Comparison of ENCODE assay signal across 1 cellular context in the genomic region with DNA sequence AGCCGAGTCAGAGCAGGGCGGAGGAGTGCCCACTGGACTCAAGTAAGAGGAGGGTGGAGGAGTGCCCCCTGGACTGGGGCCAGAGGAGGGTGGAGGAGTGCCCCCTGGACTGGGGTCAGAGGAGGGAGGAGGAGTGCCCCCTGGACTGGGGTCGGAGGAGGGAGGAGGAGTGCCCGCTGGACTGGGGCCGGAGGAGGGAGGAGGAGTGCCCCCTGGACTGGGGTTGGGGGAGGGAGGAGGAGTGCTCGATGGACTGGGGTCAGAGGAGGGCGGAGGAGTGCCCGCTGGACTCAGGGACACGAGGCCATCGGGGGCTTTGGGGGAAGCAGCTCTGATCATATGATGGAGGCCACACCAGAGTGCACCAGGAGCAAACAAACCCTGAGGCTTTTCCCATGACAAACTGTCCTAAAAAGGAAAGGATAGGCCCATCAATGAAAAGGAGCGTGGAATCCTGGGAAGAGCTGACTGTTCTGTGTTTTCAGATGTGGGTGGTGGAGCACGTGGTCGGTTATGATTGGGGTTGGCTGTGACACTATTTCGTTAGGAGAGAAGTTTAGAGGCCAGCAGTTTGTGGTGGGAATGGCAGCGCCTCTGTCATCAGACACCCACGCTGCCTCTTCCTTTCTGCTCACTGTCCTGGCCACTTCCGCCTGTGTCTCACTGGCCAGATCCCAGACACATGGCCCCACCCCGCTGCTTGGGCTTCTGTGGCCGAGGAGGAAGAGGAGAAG.
TF ChIP-seq lines count a peak whose summit lies in the region.

No MANE protein-coding gene starts in this region.

TF ChIP-seq in K562, 482 proteins besides CTCF, POLR2A, EP300 and RAD21 (continues in another document):
- TF ChIP-seq, protein P1, sequence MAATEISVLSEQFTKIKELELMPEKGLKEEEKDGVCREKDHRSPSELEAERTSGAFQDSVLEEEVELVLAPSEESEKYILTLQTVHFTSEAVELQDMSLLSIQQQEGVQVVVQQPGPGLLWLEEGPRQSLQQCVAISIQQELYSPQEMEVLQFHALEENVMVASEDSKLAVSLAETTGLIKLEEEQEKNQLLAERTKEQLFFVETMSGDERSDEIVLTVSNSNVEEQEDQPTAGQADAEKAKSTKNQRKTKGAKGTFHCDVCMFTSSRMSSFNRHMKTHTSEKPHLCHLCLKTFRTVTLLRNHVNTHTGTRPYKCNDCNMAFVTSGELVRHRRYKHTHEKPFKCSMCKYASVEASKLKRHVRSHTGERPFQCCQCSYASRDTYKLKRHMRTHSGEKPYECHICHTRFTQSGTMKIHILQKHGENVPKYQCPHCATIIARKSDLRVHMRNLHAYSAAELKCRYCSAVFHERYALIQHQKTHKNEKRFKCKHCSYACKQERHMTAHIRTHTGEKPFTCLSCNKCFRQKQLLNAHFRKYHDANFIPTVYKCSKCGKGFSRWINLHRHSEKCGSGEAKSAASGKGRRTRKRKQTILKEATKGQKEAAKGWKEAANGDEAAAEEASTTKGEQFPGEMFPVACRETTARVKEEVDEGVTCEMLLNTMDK (IDR thresholded peaks at IDR 0.05; ENCODE audit: borderline replicate concordance, insufficient read depth, low read depth, low read length, poor library complexity, severe bottlenecking) = no peak
- TF ChIP-seq, protein P2, sequence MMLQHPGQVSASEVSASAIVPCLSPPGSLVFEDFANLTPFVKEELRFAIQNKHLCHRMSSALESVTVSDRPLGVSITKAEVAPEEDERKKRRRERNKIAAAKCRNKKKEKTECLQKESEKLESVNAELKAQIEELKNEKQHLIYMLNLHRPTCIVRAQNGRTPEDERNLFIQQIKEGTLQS (IDR thresholded peaks at IDR 0.05) = peak; percentile 32; the same call in 1 of the 2 replicates
- TF ChIP-seq, protein P2 (CRISPR knock-in tag; conservative IDR thresholded peaks at IDR 0.05) = 0 out of 2 replicates have a peak, but pooled peaks have one; percentile 44
- TF ChIP-seq ZFP1 (CRISPR knock-in tag; IDR thresholded peaks at IDR 0.05) = no peak
- no peak for TF ChIP-seq FOXJ3 (CRISPR knock-in tag; IDR thresholded peaks at IDR 0.05)
- TF ChIP-seq BRCA1 (IDR thresholded peaks at IDR 0.05) = no peak
- no peak for TF ChIP-seq BRCA1 (CRISPR knock-in tag; IDR thresholded peaks at IDR 0.05)
- TF ChIP-seq XRCC4 (IDR thresholded peaks at IDR 0.05; ENCODE audit: extremely low read depth, insufficient read depth, insufficient read length) = no peak
- peak in 1 of 3 experiments; percentile 26 for TF ChIP-seq YY1 (IDR thresholded peaks at IDR 0.05; ENCODE audit: borderline replicate concordance in 1 of 3, control insufficient read depth in 1 of 3, extremely low read depth in 1 of 3, insufficient read depth in 3 of 3, insufficient read length in 1 of 3, insufficient replicate concordance in 2 of 3, low read depth in 1 of 3, low read length in 2 of 3)
- TF ChIP-seq JUNB (CRISPR knock-in tag; conservative IDR thresholded peaks at IDR 0.05) = no peak
- no peak for TF ChIP-seq TCF7L2 (IDR thresholded peaks at IDR 0.05; ENCODE audit: low read depth, low read length)
- TF ChIP-seq, protein P3, sequence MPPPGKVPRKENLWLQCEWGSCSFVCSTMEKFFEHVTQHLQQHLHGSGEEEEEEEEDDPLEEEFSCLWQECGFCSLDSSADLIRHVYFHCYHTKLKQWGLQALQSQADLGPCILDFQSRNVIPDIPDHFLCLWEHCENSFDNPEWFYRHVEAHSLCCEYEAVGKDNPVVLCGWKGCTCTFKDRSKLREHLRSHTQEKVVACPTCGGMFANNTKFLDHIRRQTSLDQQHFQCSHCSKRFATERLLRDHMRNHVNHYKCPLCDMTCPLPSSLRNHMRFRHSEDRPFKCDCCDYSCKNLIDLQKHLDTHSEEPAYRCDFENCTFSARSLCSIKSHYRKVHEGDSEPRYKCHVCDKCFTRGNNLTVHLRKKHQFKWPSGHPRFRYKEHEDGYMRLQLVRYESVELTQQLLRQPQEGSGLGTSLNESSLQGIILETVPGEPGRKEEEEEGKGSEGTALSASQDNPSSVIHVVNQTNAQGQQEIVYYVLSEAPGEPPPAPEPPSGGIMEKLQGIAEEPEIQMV (tag; conservative IDR thresholded peaks at IDR 0.05; ENCODE audit: low read depth) = no peak; the same call in none of the 2 replicates
- TF ChIP-seq, protein P4, sequence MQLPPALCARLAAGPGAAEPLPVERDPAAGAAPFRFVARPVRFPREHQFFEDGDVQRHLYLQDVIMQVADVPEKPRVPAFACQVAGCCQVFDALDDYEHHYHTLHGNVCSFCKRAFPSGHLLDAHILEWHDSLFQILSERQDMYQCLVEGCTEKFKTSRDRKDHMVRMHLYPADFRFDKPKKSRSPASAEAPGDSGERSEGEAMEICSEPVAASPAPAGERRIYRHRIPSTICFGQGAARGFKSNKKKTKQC (CRISPR knock-in tag; IDR thresholded peaks at IDR 0.05) = 0 out of 2 replicates have a peak, but pooled peaks have one; percentile 36
- no peak for TF ChIP-seq LARP7 (IDR thresholded peaks at IDR 0.05)
- no peak for TF ChIP-seq GABPB2 (CRISPR knock-in tag; conservative IDR thresholded peaks at IDR 0.05)
- no peak for TF ChIP-seq NR2C1 (IDR thresholded peaks at IDR 0.05)
- peak; percentile 62; the same call in 1 of the 2 replicates for TF ChIP-seq NR2C1 (tag; IDR thresholded peaks at IDR 0.05)
- TF ChIP-seq, protein P5, sequence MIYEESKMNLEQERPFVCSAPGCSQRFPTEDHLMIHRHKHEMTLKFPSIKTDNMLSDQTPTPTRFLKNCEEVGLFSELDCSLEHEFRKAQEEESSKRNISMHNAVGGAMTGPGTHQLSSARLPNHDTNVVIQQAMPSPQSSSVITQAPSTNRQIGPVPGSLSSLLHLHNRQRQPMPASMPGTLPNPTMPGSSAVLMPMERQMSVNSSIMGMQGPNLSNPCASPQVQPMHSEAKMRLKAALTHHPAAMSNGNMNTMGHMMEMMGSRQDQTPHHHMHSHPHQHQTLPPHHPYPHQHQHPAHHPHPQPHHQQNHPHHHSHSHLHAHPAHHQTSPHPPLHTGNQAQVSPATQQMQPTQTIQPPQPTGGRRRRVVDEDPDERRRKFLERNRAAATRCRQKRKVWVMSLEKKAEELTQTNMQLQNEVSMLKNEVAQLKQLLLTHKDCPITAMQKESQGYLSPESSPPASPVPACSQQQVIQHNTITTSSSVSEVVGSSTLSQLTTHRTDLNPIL (CRISPR knock-in tag; IDR thresholded peaks at IDR 0.05) = no peak
- 0 out of 2 replicates have a peak, but pooled peaks have one; percentile 25 for TF ChIP-seq FOSL1 (tag; conservative IDR thresholded peaks at IDR 0.05)
- no peak for TF ChIP-seq HMG20B (CRISPR knock-in tag; IDR thresholded peaks at IDR 0.05)
- TF ChIP-seq, protein P6, sequence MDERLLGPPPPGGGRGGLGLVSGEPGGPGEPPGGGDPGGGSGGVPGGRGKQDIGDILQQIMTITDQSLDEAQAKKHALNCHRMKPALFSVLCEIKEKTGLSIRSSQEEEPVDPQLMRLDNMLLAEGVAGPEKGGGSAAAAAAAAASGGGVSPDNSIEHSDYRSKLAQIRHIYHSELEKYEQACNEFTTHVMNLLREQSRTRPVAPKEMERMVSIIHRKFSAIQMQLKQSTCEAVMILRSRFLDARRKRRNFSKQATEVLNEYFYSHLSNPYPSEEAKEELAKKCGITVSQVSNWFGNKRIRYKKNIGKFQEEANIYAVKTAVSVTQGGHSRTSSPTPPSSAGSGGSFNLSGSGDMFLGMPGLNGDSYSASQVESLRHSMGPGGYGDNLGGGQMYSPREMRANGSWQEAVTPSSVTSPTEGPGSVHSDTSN (CRISPR knock-in tag; IDR thresholded peaks at IDR 0.05; ENCODE audit: low read depth) = no peak
- TF ChIP-seq, protein P6 (tag; conservative IDR thresholded peaks at IDR 0.05; ENCODE audit: low read depth) = peak; percentile 62; the same call in 1 of the 2 replicates
- no peak for TF ChIP-seq POLR3G (IDR thresholded peaks at IDR 0.05; ENCODE audit: extremely low read depth, insufficient read length, insufficient replicate concordance)
- peak; percentile 59 for TF ChIP-seq ATF7 (IDR thresholded peaks at IDR 0.05)
- TF ChIP-seq EZH2 (IDR thresholded peaks at IDR 0.05; ENCODE audit: borderline replicate concordance, low read depth, low read length) = no peak
- TF ChIP-seq, protein P7, sequence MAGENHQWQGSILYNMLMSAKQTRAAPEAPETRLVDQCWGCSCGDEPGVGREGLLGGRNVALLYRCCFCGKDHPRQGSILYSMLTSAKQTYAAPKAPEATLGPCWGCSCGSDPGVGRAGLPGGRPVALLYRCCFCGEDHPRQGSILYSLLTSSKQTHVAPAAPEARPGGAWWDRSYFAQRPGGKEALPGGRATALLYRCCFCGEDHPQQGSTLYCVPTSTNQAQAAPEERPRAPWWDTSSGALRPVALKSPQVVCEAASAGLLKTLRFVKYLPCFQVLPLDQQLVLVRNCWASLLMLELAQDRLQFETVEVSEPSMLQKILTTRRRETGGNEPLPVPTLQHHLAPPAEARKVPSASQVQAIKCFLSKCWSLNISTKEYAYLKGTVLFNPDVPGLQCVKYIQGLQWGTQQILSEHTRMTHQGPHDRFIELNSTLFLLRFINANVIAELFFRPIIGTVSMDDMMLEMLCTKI (IDR thresholded peaks at IDR 0.05; ENCODE audit: partially characterized antibody) = no peak
- TF ChIP-seq, protein P8, sequence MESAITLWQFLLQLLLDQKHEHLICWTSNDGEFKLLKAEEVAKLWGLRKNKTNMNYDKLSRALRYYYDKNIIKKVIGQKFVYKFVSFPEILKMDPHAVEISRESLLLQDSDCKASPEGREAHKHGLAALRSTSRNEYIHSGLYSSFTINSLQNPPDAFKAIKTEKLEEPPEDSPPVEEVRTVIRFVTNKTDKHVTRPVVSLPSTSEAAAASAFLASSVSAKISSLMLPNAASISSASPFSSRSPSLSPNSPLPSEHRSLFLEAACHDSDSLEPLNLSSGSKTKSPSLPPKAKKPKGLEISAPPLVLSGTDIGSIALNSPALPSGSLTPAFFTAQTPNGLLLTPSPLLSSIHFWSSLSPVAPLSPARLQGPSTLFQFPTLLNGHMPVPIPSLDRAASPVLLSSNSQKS (CRISPR knock-in tag; IDR thresholded peaks at IDR 0.05) = no peak
- no peak for TF ChIP-seq MYNN (IDR thresholded peaks at IDR 0.05)
- no peak for TF ChIP-seq MYNN (CRISPR knock-in tag; IDR thresholded peaks at IDR 0.05)
- no peak for TF ChIP-seq KAT2B (IDR thresholded peaks at IDR 0.05; ENCODE audit: low read depth, low read length)
- TF ChIP-seq ELF4 (CRISPR knock-in tag; IDR thresholded peaks at IDR 0.05) = peak; percentile 57; the same call in 1 of the 2 replicates
- TF ChIP-seq RBM14 (IDR thresholded peaks at IDR 0.05; ENCODE audit: borderline replicate concordance, insufficient read depth, low read depth, low read length) = no peak
- TF ChIP-seq, protein P9, sequence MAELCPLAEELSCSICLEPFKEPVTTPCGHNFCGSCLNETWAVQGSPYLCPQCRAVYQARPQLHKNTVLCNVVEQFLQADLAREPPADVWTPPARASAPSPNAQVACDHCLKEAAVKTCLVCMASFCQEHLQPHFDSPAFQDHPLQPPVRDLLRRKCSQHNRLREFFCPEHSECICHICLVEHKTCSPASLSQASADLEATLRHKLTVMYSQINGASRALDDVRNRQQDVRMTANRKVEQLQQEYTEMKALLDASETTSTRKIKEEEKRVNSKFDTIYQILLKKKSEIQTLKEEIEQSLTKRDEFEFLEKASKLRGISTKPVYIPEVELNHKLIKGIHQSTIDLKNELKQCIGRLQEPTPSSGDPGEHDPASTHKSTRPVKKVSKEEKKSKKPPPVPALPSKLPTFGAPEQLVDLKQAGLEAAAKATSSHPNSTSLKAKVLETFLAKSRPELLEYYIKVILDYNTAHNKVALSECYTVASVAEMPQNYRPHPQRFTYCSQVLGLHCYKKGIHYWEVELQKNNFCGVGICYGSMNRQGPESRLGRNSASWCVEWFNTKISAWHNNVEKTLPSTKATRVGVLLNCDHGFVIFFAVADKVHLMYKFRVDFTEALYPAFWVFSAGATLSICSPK (IDR thresholded peaks at IDR 0.05; ENCODE audit: borderline replicate concordance) = no peak
- no peak for TF ChIP-seq IRF2 (CRISPR knock-in tag; IDR thresholded peaks at IDR 0.05)
- no peak for TF ChIP-seq ZNF77 (CRISPR knock-in tag; IDR thresholded peaks at IDR 0.05)
- TF ChIP-seq POLR2AphosphoS5 (IDR thresholded peaks at IDR 0.05; ENCODE audit: control insufficient read depth, insufficient read depth, low read depth, low read length) = no peak
- TF ChIP-seq PTBP1 (IDR thresholded peaks at IDR 0.05; ENCODE audit: low read depth, low read length) = no peak
- TF ChIP-seq STAT5A (IDR thresholded peaks at IDR 0.05; ENCODE audit: borderline replicate concordance, low read length) = no peak
- TF ChIP-seq DNMT1 (IDR thresholded peaks at IDR 0.05) = no peak
- TF ChIP-seq TCFL5 (CRISPR knock-in tag; conservative IDR thresholded peaks at IDR 0.05) = 0 out of 2 replicates have a peak, but pooled peaks have one; percentile 10
- no peak for TF ChIP-seq BRF1 (IDR thresholded peaks at IDR 0.05; ENCODE audit: borderline replicate concordance, extremely low read depth, insufficient read length)
- 0 out of 2 replicates have a peak, but pooled peaks have one; percentile 38 for TF ChIP-seq ZNF354B (CRISPR knock-in tag; IDR thresholded peaks at IDR 0.05)
- TF ChIP-seq MTA3 (IDR thresholded peaks at IDR 0.05; ENCODE audit: borderline replicate concordance) = peak; percentile 72; the same call in 1 of the 2 replicates
- no peak for TF ChIP-seq NFXL1 (CRISPR knock-in tag; IDR thresholded peaks at IDR 0.05)
- TF ChIP-seq HOXB6 (CRISPR knock-in tag; IDR thresholded peaks at IDR 0.05; ENCODE audit: borderline replicate concordance) = no peak
- no peak for TF ChIP-seq PURB (CRISPR knock-in tag; IDR thresholded peaks at IDR 0.05; ENCODE audit: low read depth)
- TF ChIP-seq RBFOX2 (IDR thresholded peaks at IDR 0.05; ENCODE audit: low read depth, low read length) = peak; percentile 72
- no peak for TF ChIP-seq ZNF146 (CRISPR knock-in tag; IDR thresholded peaks at IDR 0.05; ENCODE audit: unreplicated experiment)
- peak; percentile 88 for TF ChIP-seq ZNF311 (CRISPR knock-in tag; IDR thresholded peaks at IDR 0.05)
- no peak for TF ChIP-seq ZNF282 (CRISPR knock-in tag; IDR thresholded peaks at IDR 0.05)
- TF ChIP-seq HDAC6 (IDR thresholded peaks at IDR 0.05; ENCODE audit: low read depth, low read length) = no peak
- TF ChIP-seq SMAD4 (CRISPR knock-in tag; conservative IDR thresholded peaks at IDR 0.05) = peak; percentile 96
